Comparison of ENCODE assay signal across 27 cellular contexts in the genomic region with DNA sequence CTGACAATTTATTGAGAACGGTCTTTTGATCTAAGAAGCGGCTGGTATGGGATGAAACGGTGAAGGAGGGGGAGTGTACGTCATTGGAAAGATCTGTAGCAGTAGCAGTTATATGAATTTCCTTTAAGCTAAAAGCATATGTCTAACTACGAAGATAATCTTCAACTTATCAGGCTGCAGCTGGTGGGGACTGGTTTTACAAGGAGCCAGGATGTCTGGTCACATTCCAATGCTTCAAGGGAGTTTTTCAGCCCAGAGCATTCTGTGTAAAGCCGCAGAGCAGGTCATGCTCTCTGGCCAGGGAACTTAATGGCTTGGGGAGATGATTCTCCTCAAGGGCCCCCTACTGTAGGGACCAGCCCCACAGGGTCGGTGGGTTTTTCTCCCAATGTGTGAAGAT. TPM values are rescaled to one million over a fixed set of nuclear protein-coding genes. Genes with fewer than 3 reads are reported as not detected.
DNase-seq lines count a peak whose midpoint lies in the region; ATAC-seq, FAIRE-seq and TF ChIP-seq lines count a peak whose summit lies in the region.
"Had no signal": no experiment of that assay in that cellular context is flagged by ENCODE, and none has a peak within 500 bp of the region (broad histone marks: within the 10 kb centered on the region; RNA-seq: fewer than 3 reads in every experiment).

No MANE protein-coding gene starts in this region.

- no peak overlapping the region for H3K27ac Mint-ChIP-seq in activated CD4-positive, alpha-beta memory T cell treated with anti-CD3 and anti-CD28 coated beads, Interleukin-2, amount 10 ng/mL, durations not matched to agents 7 days and 5 days
- H3K27ac Mint-ChIP-seq: activated CD8-positive, alpha-beta T cell treated with anti-CD3 and anti-CD28 coated beads for 36 hours had no signal

- intact Hi-C loops in IMR-90 (cut with micrococcal nuclease) = no loop called here

- in situ Hi-C loops in IMR-90 (cut with MboI; ENCODE audit: low sequenced_read_pairs) = loop anchor here (10.0 kb wide), 1 partner anchor 107 kb away; a partner anchor contains a TSS

- H3K9me1 ChIP-seq in IMR-90 (ENCODE audit: insufficient read depth, low read length) = 0 out of 2 replicates have a peak, but pooled peaks cover 3% of the 10 kb centered on the region

- H3K9me3 ChIP-seq in BLaER1 = peaks cover 7% of the 10 kb centered on the region
- H3K9me3 ChIP-seq in IMR-90 (ENCODE audit: control insufficient read depth, insufficient read depth, low read length) = no peaks in the 10 kb centered on the region; the same call in 1 of the 2 replicates
- H3K9me3 ChIP-seq: A549, BE2C, ovary, SK-N-SH had no signal

- DNase-seq in IMR-90 (peak; percentile 51), choroid plexus epithelial cell (ENCODE audit: low read depth) (peak; percentile 23), kidney tubule cell (ENCODE audit: low spot score) (peak; percentile 47), frontal cortex (ENCODE audit: low spot score in 2 of 2) (no peak), T-helper 9 cell (no peak)
- DNase-seq in activated CD4-positive, alpha-beta memory T cell treated with anti-CD3 and anti-CD28 coated beads, Interleukin-2, amount 10 ng/mL, durations not matched to agents 7 days and 5 days = no peak
- DNase-seq in activated CD4-positive, alpha-beta T cell treated with anti-CD3 and anti-CD28 coated beads for 48 hours = no peak
- DNase-seq: activated CD8-positive, alpha-beta T cell treated with anti-CD3 and anti-CD28 coated beads for 36 hours; activated effector memory CD4-positive, alpha-beta T cell treated with anti-CD3 and anti-CD28 coated beads, Interleukin-2, amount 50 U/mL, for 16 hours; activated T-cell treated with anti-CD3 and anti-CD28 coated beads for 4 hours; BE2C; foreskin fibroblast; GDM1; hippocampal formation; NCI-H2107; NCI-H510A; ovary; RPMI8226; SK-N-SH; T-helper 2 cell had no signal

- 0% methylated on average over 1 of the region's 7 CpGs; no CpG with 5 or more reads in 1 of the 2 experiments for WGBS in IMR-90 (ENCODE audit: extremely low coverage in 2 of 2, insufficient read length in 1 of 2), 2 experiments

- no peak for FAIRE-seq in frontal cortex (lab: Jason Lieb, UNC)
- FAIRE-seq: A549, GM18507, islet of Langerhans had no signal

- H3K4ac ChIP-seq in IMR-90 (ENCODE audit: low read depth, low read length) = no peak overlapping the region

- CTCF ChIA-PET in IMR-90 (lab: Yijun Ruan, JAX) = no interaction called here
- CTCF ChIA-PET in activated CD4-positive, alpha-beta memory T cell treated with anti-CD3 and anti-CD28 coated beads, Interleukin-2, amount 10 ng/mL, durations not matched to agents 7 days and 5 days (lab: Charles Lee) = no interaction called here

- H3K27me3 ChIP-seq in BLaER1 (peaks cover 35% of the 10 kb centered on the region), IMR-90 (ENCODE audit: control insufficient read depth, insufficient read depth, low read length) (peaks cover 24% of the 10 kb centered on the region)
- H3K27me3 ChIP-seq: ovary had no signal

- no peak for TF ChIP-seq CTCF in IMR-90 (conservative IDR thresholded peaks at IDR 0.05; ENCODE audit: low read depth, low read length)
- TF ChIP-seq CTCF in choroid plexus epithelial cell (conservative IDR thresholded peaks at IDR 0.05; ENCODE audit: low read depth, low read length) = no peak

- H2AK9ac ChIP-seq in IMR-90 (replicated peaks; ENCODE audit: low read depth, low read length, poor library complexity) = no peak overlapping the region

- H2BK15ac ChIP-seq in IMR-90 (ENCODE audit: low read depth, low read length) = no peak overlapping the region

- H3K18ac ChIP-seq in IMR-90 (ENCODE audit: low read depth, low read length) = no peak overlapping the region

- 0 out of 2 replicates have a peak, but pooled peaks have one; percentile 30 for ATAC-seq in IMR-90 (ENCODE audit: low read depth)
- ATAC-seq: A549; activated CD8-positive, alpha-beta T cell treated with anti-CD3 and anti-CD28 coated beads for 36 hours had no signal

- no peak overlapping the region for H3K4me3 ChIP-seq in BLaER1
- H3K4me3 ChIP-seq in IMR-90 (ENCODE audit: insufficient read depth, low read depth, low read length) = no peak overlapping the region
- no peak overlapping the region for H3K4me3 ChIP-seq in choroid plexus epithelial cell (ENCODE audit: low read depth, low read length)
- H3K4me3 ChIP-seq: A549, ovary had no signal

- no TSS peak for BruUV-seq in IMR-90 (replicated peaks; lab: Mats Ljungman, UMichigan)

- H4K91ac ChIP-seq in IMR-90 (ENCODE audit: insufficient read depth, low read depth, low read length) = no peak overlapping the region

- no peak overlapping the region for H2BK5ac ChIP-seq in IMR-90 (ENCODE audit: low read depth, low read length, poor library complexity, severe bottlenecking)

- no peaks in the 10 kb centered on the region for H3K36me3 ChIP-seq in BLaER1
- H3K36me3 ChIP-seq in IMR-90 (ENCODE audit: control insufficient read depth, insufficient read depth, low read length) = no peaks in the 10 kb centered on the region
- H3K36me3 ChIP-seq: BE2C, ovary had no signal

- H3K9me3 Mint-ChIP-seq in activated CD4-positive, alpha-beta memory T cell treated with anti-CD3 and anti-CD28 coated beads, Interleukin-2, amount 10 ng/mL, durations not matched to agents 7 days and 5 days = no peaks in the 10 kb centered on the region
- H3K9me3 Mint-ChIP-seq: activated CD8-positive, alpha-beta T cell treated with anti-CD3 and anti-CD28 coated beads for 36 hours had no signal

- TF ChIP-seq POLR2A in IMR-90 (IDR thresholded peaks at IDR 0.05; ENCODE audit: low read depth, low read length) = no peak

- POLR2A ChIA-PET in IMR-90 (lab: Charles Lee; ENCODE audit: unreplicated experiment) = no interaction called here
- POLR2A ChIA-PET in activated CD4-positive, alpha-beta memory T cell treated with anti-CD3 and anti-CD28 coated beads, Interleukin-2, amount 10 ng/mL, durations not matched to agents 7 days and 5 days (lab: Charles Lee) = no interaction called here

- H3K4me2 ChIP-seq in BLaER1 = peak overlapping the region; percentile 22
- H3K4me2 ChIP-seq in IMR-90 (ENCODE audit: low read depth, low read length) = no peak overlapping the region
- H3K4me2 ChIP-seq: A549, SK-N-SH had no signal

- H3K79me1 ChIP-seq in IMR-90 (ENCODE audit: low read depth in 1 of 2, low read length in 2 of 2) = no peaks in the 10 kb centered on the region

- H3K23ac ChIP-seq in IMR-90 (ENCODE audit: low read depth, low read length) = no peak overlapping the region

- no peak for TF ChIP-seq RAD21 in IMR-90 (IDR thresholded peaks at IDR 0.05; ENCODE audit: low read length)

- H2AK5ac ChIP-seq in IMR-90 (ENCODE audit: low read depth, low read length) = no peak overlapping the region

- H3K36me3 Mint-ChIP-seq in activated CD4-positive, alpha-beta memory T cell treated with anti-CD3 and anti-CD28 coated beads, Interleukin-2, amount 10 ng/mL, durations not matched to agents 7 days and 5 days (ENCODE audit: low read depth) = no peaks in the 10 kb centered on the region

- no peak overlapping the region for H4K5ac ChIP-seq in IMR-90 (ENCODE audit: low read depth, low read length)

- H3K56ac ChIP-seq in IMR-90 (ENCODE audit: extremely low read depth, insufficient read depth, low read length) = no peak overlapping the region

- H3K4me1 ChIP-seq in BLaER1 (peaks cover 22% of the 10 kb centered on the region; the same call in 1 of the 2 replicates), IMR-90 (ENCODE audit: control insufficient read depth, insufficient read depth, low read length) (peaks cover 6% of the 10 kb centered on the region)
- H3K4me1 ChIP-seq: A549, BE2C had no signal

- peaks cover 35% of the 10 kb centered on the region for H3K27me3 Mint-ChIP-seq in activated CD4-positive, alpha-beta memory T cell treated with anti-CD3 and anti-CD28 coated beads, Interleukin-2, amount 10 ng/mL, durations not matched to agents 7 days and 5 days

- no peak overlapping the region for H2BK20ac ChIP-seq in IMR-90 (ENCODE audit: low read depth, low read length)

- H4K20me1 ChIP-seq in BLaER1 (peaks cover 9% of the 10 kb centered on the region; the same call in 1 of the 2 replicates), IMR-90 (ENCODE audit: insufficient read depth, low read length) (no peaks in the 10 kb centered on the region)

- dilution Hi-C loops in IMR-90 (cut with HindIII; ENCODE audit: low sequenced_read_pairs, unreplicated experiment) = no loop called here

- no peak overlapping the region for H2AFZ ChIP-seq in IMR-90 (replicated peaks; ENCODE audit: low read length, poor library complexity)

- no peak overlapping the region for H3K9ac ChIP-seq in BLaER1
- H3K9ac ChIP-seq in IMR-90 (ENCODE audit: low read depth, low read length) = no peak overlapping the region
- H3K9ac ChIP-seq: SK-N-SH had no signal

- H3K4me1 Mint-ChIP-seq in activated CD4-positive, alpha-beta memory T cell treated with anti-CD3 and anti-CD28 coated beads, Interleukin-2, amount 10 ng/mL, durations not matched to agents 7 days and 5 days = no peaks in the 10 kb centered on the region

- no peak overlapping the region for H4K8ac ChIP-seq in IMR-90 (ENCODE audit: low read depth in 2 of 2, low read length in 2 of 2)

- no peak overlapping the region for H3K14ac ChIP-seq in IMR-90 (replicated peaks; ENCODE audit: low read depth, low read length)

- H2BK120ac ChIP-seq in IMR-90 (ENCODE audit: low read depth, low read length) = no peak overlapping the region

- H3K27ac ChIP-seq in BLaER1 = no peak overlapping the region
- H3K27ac ChIP-seq in IMR-90 (ENCODE audit: insufficient read depth, low read length) = no peak overlapping the region
- H3K27ac ChIP-seq: A549, ovary had no signal

- no peak overlapping the region for H3K4me3 Mint-ChIP-seq in activated CD4-positive, alpha-beta memory T cell treated with anti-CD3 and anti-CD28 coated beads, Interleukin-2, amount 10 ng/mL, durations not matched to agents 7 days and 5 days
- H3K4me3 Mint-ChIP-seq: activated CD8-positive, alpha-beta T cell treated with anti-CD3 and anti-CD28 coated beads for 36 hours had no signal

RNA-seq across cellular contexts. Expression of a gene that starts 29.2 kb away (rescaled TPM):
- not detected in 2 replicates for total RNA-seq in IMR-90 (2012; rRNA removed)
- not detected in 2 replicates for polyA plus RNA-seq in IMR-90 (2012; rRNA removed)
- polyA plus RNA-seq in IMR-90 (2012; cell fraction: cytosol; rRNA removed) = not detected in 2 replicates
- not detected in 2 replicates for polyA plus RNA-seq in IMR-90 (2012; cell fraction: nucleus; rRNA removed; ENCODE audit: low replicate concordance)
- total RNA-seq in activated CD4-positive, alpha-beta memory T cell treated with anti-CD3 and anti-CD28 coated beads, Interleukin-2, amount 10 ng/mL, durations not matched to agents 7 days and 5 days = not detected
- not detected for total RNA-seq in frontal cortex
- total RNA-seq: activated CD8-positive, alpha-beta T cell treated with anti-CD3 and anti-CD28 coated beads for 36 hours; H4; urinary bladder had no signal
- polyA plus RNA-seq: A549, SK-N-SH, urinary bladder had no signal

RNA-seq across cellular contexts. Expression of a gene that starts 37.7 kb away (rescaled TPM):
- 12.7 and 15.0 TPM in 2 replicates for total RNA-seq in IMR-90 (2012; rRNA removed)
- 14.6 and 15.0 TPM in 2 replicates for polyA plus RNA-seq in IMR-90 (2012; rRNA removed)
- polyA plus RNA-seq in IMR-90 (2012; cell fraction: cytosol; rRNA removed) = 13.6 and 18.5 TPM in 2 replicates
- 21.0 and 37.0 TPM in 2 replicates for polyA plus RNA-seq in IMR-90 (2012; cell fraction: nucleus; rRNA removed; ENCODE audit: low replicate concordance)
- total RNA-seq in activated CD4-positive, alpha-beta memory T cell treated with anti-CD3 and anti-CD28 coated beads, Interleukin-2, amount 10 ng/mL, durations not matched to agents 7 days and 5 days = 1 to 10 TPM; 7.0 to 7.7 TPM
- total RNA-seq in frontal cortex = 47.7 TPM

RNA-seq across cellular contexts. Expression of a gene that starts 45.0 kb away (rescaled TPM):
- total RNA-seq in IMR-90 (2012; rRNA removed) (not detected in 2 replicates), frontal cortex (0.82 TPM)
- not detected in 2 replicates for polyA plus RNA-seq in IMR-90 (2012; rRNA removed)
- not detected in 2 replicates for polyA plus RNA-seq in IMR-90 (2012; cell fraction: cytosol; rRNA removed)
- polyA plus RNA-seq in IMR-90 (2012; cell fraction: nucleus; rRNA removed; ENCODE audit: low replicate concordance) = not detected in 2 replicates
- total RNA-seq in activated CD4-positive, alpha-beta memory T cell treated with anti-CD3 and anti-CD28 coated beads, Interleukin-2, amount 10 ng/mL, durations not matched to agents 7 days and 5 days = not detected
- total RNA-seq: activated CD8-positive, alpha-beta T cell treated with anti-CD3 and anti-CD28 coated beads for 36 hours; lung microvascular endothelial cell had no signal
- polyA plus RNA-seq: A549, SK-N-SH had no signal

Comparison
In these comparisons a context has a peak if more than half of its experiments do, and no peak if none do; other contexts are left out.
1. DNase-seq: peak in IMR-90 (single experiment), choroid plexus epithelial cell (single experiment) and kidney tubule cell (single experiment); none in activated CD4-positive, alpha-beta memory T cell treated with anti-CD3 and anti-CD28 coated beads, Interleukin-2, amount 10 ng/mL, durations not matched to agents 7 days and 5 days (single experiment), frontal cortex (0 of 2), T-helper 9 cell (single experiment) and activated CD4-positive, alpha-beta T cell treated with anti-CD3 and anti-CD28 coated beads for 48 hours (single experiment).